10 cellular contexts compared by ENCODE assay signal in the genomic region with DNA sequence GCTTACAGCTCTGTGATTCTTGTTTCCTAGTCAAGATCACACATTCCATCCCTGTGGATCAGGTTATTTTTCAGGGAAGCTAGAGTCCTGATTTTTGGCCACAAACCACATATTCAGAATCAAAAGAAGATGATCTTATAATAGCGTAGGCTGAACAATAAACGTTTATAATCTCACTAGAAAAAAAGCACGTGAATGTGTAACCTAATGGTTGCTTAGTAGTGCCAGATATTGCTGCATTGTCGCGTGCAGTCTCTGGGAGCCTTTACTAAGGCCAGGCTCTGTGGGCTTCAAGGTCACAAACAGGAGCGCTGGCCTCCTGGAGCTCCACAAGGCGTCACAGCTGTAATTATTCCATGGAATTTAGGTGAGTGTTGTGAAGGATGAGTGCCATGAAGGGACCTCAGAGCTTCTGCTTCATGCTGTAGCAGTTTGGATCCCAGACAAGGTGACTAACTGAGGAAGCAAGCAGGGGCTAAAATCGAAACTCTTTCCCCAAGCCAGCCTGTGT. TPM values are rescaled to one million over a fixed set of nuclear protein-coding genes. Genes with fewer than 3 reads are reported as not detected.
DNase-seq lines count a peak whose midpoint lies in the region; TF ChIP-seq lines count a peak whose summit lies in the region.
"Had no signal": no experiment of that assay in that cellular context is flagged by ENCODE, and none has a peak within 500 bp of the region (broad histone marks: within the 10 kb centered on the region; RNA-seq: fewer than 3 reads in every experiment).

No MANE protein-coding gene starts in this region.

- no peaks in the 10 kb centered on the region for H3K36me3 Mint-ChIP-seq in IgD-negative memory B cell
- H3K36me3 Mint-ChIP-seq in nephron (ENCODE audit: low read depth) = no peaks in the 10 kb centered on the region

- H3K27ac Mint-ChIP-seq in IgD-negative memory B cell = peak overlapping the region; percentile 7 to 73 (median 64)
- H3K27ac Mint-ChIP-seq in nephron = peak overlapping the region in 2 of 3 experiments; percentile 50 to 72

- H3K4me1 Mint-ChIP-seq in IgD-negative memory B cell (peaks cover 10 to 21% (median 18%) of the 10 kb centered on the region in 3 donors), nephron (peaks cover 46% of the 10 kb centered on the region)

- no peak overlapping the region for H3K4me3 Mint-ChIP-seq in IgD-negative memory B cell
- peak overlapping the region in 1 of 3 experiments; percentile 8 for H3K4me3 Mint-ChIP-seq in nephron

- no peaks in the 10 kb centered on the region for H3K9me3 ChIP-seq in effector memory CD4-positive, alpha-beta T cell (ENCODE audit: control insufficient read depth, low read length)
- no peaks in the 10 kb centered on the region for H3K9me3 ChIP-seq in A673 (ENCODE audit: low read depth, low read length, poor library complexity, severe bottlenecking)

- no peak for DNase-seq in AG09309 (ENCODE audit: low read depth)
- DNase-seq in effector memory CD4-positive, alpha-beta T cell = no peak
- no peak for DNase-seq in A673 (ENCODE audit: low spot score)
- DNase-seq in ureter (ENCODE audit: low spot score) = no peak
- no peak for DNase-seq in NCI-H526 treated with DMSO at 0.1 percent for 48 hours (lab: John Stamatoyannopoulos, UW)
- no peak for DNase-seq in DMS79 (lab: John Stamatoyannopoulos, UW)
- DNase-seq: NCI-H526 had no signal

- peaks cover 18% of the 10 kb centered on the region for H3K4me1 ChIP-seq in effector memory CD4-positive, alpha-beta T cell (ENCODE audit: control insufficient read depth, insufficient read depth, low read length, poor library complexity, severe bottlenecking)
- H3K4me1 ChIP-seq in A673 (ENCODE audit: insufficient read depth, low read length, poor library complexity, severe bottlenecking) = peaks cover 11% of the 10 kb centered on the region

- intact Hi-C loops in A673 (cut with micrococcal nuclease; ENCODE audit: unreplicated experiment) = no loop called here

- H3K36me3 ChIP-seq in effector memory CD4-positive, alpha-beta T cell (ENCODE audit: control insufficient read depth, insufficient read depth, low read length) = no peaks in the 10 kb centered on the region
- no peaks in the 10 kb centered on the region for H3K36me3 ChIP-seq in A673 (ENCODE audit: insufficient read depth, low read length, poor library complexity, severe bottlenecking)

- no peaks in the 10 kb centered on the region for H3K27me3 ChIP-seq in effector memory CD4-positive, alpha-beta T cell (replicated peaks; ENCODE audit: control insufficient read depth, insufficient read depth, low read length, poor library complexity, severe bottlenecking)
- H3K27me3 ChIP-seq in A673 (replicated peaks; ENCODE audit: insufficient read depth, low read depth, low read length, poor library complexity) = no peaks in the 10 kb centered on the region

- no TSS peak for BruUV-seq in A673 (replicated peaks; lab: Mats Ljungman, UMichigan)

- TF ChIP-seq CTCF in AG09309 (IDR thresholded peaks at IDR 0.05; ENCODE audit: control insufficient read depth, insufficient read depth, low read depth, low read length, missing control alignments) = no peak
- no peak for TF ChIP-seq CTCF in nephron (IDR thresholded peaks at IDR 0.05; ENCODE audit: unreplicated experiment in 3 of 3)
- no peak for TF ChIP-seq CTCF in A673 (conservative IDR thresholded peaks at IDR 0.05; ENCODE audit: low read depth, low read length)

- no peaks in the 10 kb centered on the region for H3K27me3 Mint-ChIP-seq in IgD-negative memory B cell
- H3K27me3 Mint-ChIP-seq in nephron (ENCODE audit: low read depth) = no peaks in the 10 kb centered on the region

- CTCF ChIA-PET in A673 (lab: Charles Lee) = no interaction called here

- H3K27ac ChIP-seq in effector memory CD4-positive, alpha-beta T cell (ENCODE audit: insufficient read depth, low read length, poor library complexity, severe bottlenecking) = peak overlapping the region; percentile 68
- no peak overlapping the region for H3K27ac ChIP-seq in A673 (ENCODE audit: low read depth, low read length, poor library complexity, severe bottlenecking)
- H3K27ac ChIP-seq: HL-60 had no signal

- POLR2A ChIA-PET in A673 (lab: Charles Lee; ENCODE audit: low non-redundant PET) = no interaction called here

- H3K9me3 Mint-ChIP-seq in IgD-negative memory B cell (no peaks in the 10 kb centered on the region), nephron (no peaks in the 10 kb centered on the region)

- H3K4me3 ChIP-seq in AG09309 (ENCODE audit: control insufficient read depth, low read depth, low read length) (peak overlapping the region; percentile 18), A673 (ENCODE audit: low read depth, low read length, poor library complexity, severe bottlenecking) (no peak overlapping the region)
- no peak overlapping the region for H3K4me3 ChIP-seq in effector memory CD4-positive, alpha-beta T cell (ENCODE audit: insufficient read depth, low read depth, low read length, poor library complexity, severe bottlenecking)

RNA-seq across cellular contexts. Expression of gene CDKN1B, which starts 17.4 kb away (rescaled TPM):
- 12.5 TPM for polyA plus RNA-seq in IgD-negative memory B cell
- total RNA-seq in A673 (2021) (38.7 and 42.7 TPM in 2 replicates), ureter (52.8 TPM)

RNA-seq across cellular contexts. Expression of gene GPR19, which starts 38.6 kb away (rescaled TPM):
- polyA plus RNA-seq in IgD-negative memory B cell = 0.36 TPM
- total RNA-seq in A673 (2021) = 3.0 and 3.2 TPM in 2 replicates
- total RNA-seq in ureter = not detected

RNA-seq across cellular contexts. Expression of gene APOLD1, which starts 50.8 kb away (rescaled TPM):
- 0.23 TPM for polyA plus RNA-seq in IgD-negative memory B cell
- total RNA-seq in A673 (2021) (5.9 and 6.4 TPM in 2 replicates), ureter (35.9 TPM)
